ENCODE assay signal across 35 cellular contexts in genomic region chr1:203096566-203096965, GRCh38. TPM values are rescaled to one million over a fixed set of nuclear protein-coding genes. Genes with fewer than 3 reads are reported as not detected.
"Had no signal": no experiment of that assay in that cellular context is flagged by ENCODE, and none has a peak within 500 bp of the region (broad histone marks: within the 10 kb centered on the region; RNA-seq: fewer than 3 reads in every experiment).

No MANE protein-coding gene starts in this region.

- H3K27ac Mint-ChIP-seq: activated CD4-positive, alpha-beta T cell treated with anti-CD3 and anti-CD28 coated beads, Interleukin-2, amount 10 ng/mL, durations not matched to agents 24 days and 14 days; activated CD8-positive, alpha-beta T cell treated with anti-CD3 and anti-CD28 coated beads for 36 hours; activated naive CD4-positive, alpha-beta T cell treated with anti-CD3 and anti-CD28 coated beads, Interleukin-2, amount 50 U/mL, for 72 hours; activated T-helper 2 cell treated with anti-CD3 and anti-CD28 coated beads, Interferon-gamma antibody, Interleukin-2, Interleukin-4, amounts not matched to agents 10 μg/mL and 5 μg/mL and 100 μg/mL, durations not matched to agents 14 hours and 24 hours and 36 hours; naive B cell; stimulated activated memory B cell treated with anti-CD40 and anti-IgM and Interleukin-4, amounts not matched to agents 10 μg/mL and 1 μg/mL and 100 μg/mL, for 72 hours; stimulated activated naive CD8-positive, alpha-beta T cell treated with anti-CD3 and anti-CD28 coated beads, Interleukin-15, amount 100 ng/mL, for 72 hours; T-helper 17 cell had no signal

- FAIRE-seq: colon, keratinocyte had no signal

- ATAC-seq: activated CD8-positive, alpha-beta T cell treated with anti-CD3 and anti-CD28 coated beads for 36 hours; activated naive CD4-positive, alpha-beta T cell treated with anti-CD3 and anti-CD28 coated beads, Interleukin-2, amount 50 U/mL, for 72 hours; left cardiac atrium; stimulated activated memory B cell treated with anti-CD40 and anti-IgM and Interleukin-4, amounts not matched to agents 10 μg/mL and 1 μg/mL and 100 μg/mL, for 72 hours; stimulated activated naive CD8-positive, alpha-beta T cell treated with anti-CD3 and anti-CD28 coated beads, Interleukin-15, amount 100 ng/mL, for 72 hours; T-helper 17 cell had no signal

- DNase-seq: activated CD4-positive, alpha-beta T cell treated with anti-CD3 and anti-CD28 coated beads, Interleukin-2, amount 10 ng/mL, durations not matched to agents 24 days and 14 days; activated CD4-positive, CD25-positive, alpha-beta regulatory T cell treated with anti-CD3 and anti-CD28 coated beads, Interleukin-2, amount 50 U/mL, for 72 hours; activated CD8-positive, alpha-beta T cell treated with anti-CD3 and anti-CD28 coated beads for 36 hours; activated T-cell treated with anti-CD3 and anti-CD28 coated beads, Interleukin-2, amount 50 U/mL, for 48 hours; dermis blood vessel endothelial cell; effector CD4-positive, alpha-beta T cell; foreskin melanocyte; glutamatergic neuron; left cardiac atrium; mammary epithelial cell; naive B cell; nucleus accumbens; stimulated activated CD4-positive, alpha-beta T cell treated with anti-CD3 and anti-CD28 coated beads, Interleukin-1b, Interleukin-23, amount 100 ng/mL, for 48 hours; stimulated activated CD4-positive, alpha-beta T cell treated with anti-CD3 and anti-CD28 coated beads, Interleukin-4, amount 100 ng/mL, for 4 hours; stimulated activated CD8-positive, alpha-beta memory T cell treated with anti-CD3 and anti-CD28 coated beads, Interleukin-4, amount 100 ng/mL, for 48 hours; stimulated activated naive CD8-positive, alpha-beta T cell treated with anti-CD3 and anti-CD28 coated beads, Interleukin-15, amount 100 ng/mL, for 72 hours; T-helper 17 cell; T1000; thyroid gland; upper lobe of left lung had no signal

- H3K4me3 Mint-ChIP-seq: activated CD4-positive, alpha-beta T cell treated with anti-CD3 and anti-CD28 coated beads, Interleukin-2, amount 10 ng/mL, durations not matched to agents 24 days and 14 days; activated CD8-positive, alpha-beta T cell treated with anti-CD3 and anti-CD28 coated beads for 36 hours; central memory CD8-positive, alpha-beta T cell; naive B cell; neural crest cell; stimulated activated memory B cell treated with anti-CD40 and anti-IgM and Interleukin-4, amounts not matched to agents 10 μg/mL and 1 μg/mL and 100 μg/mL, for 72 hours; stimulated activated naive CD8-positive, alpha-beta T cell treated with anti-CD3 and anti-CD28 coated beads, Interleukin-15, amount 100 ng/mL, for 72 hours; T-helper 17 cell had no signal

- H3K4me1 Mint-ChIP-seq: activated CD4-positive, alpha-beta T cell treated with anti-CD3 and anti-CD28 coated beads, Interleukin-2, amount 10 ng/mL, durations not matched to agents 24 days and 14 days; central memory CD8-positive, alpha-beta T cell; naive B cell; neural crest cell; stimulated activated memory B cell treated with anti-CD40 and anti-IgM and Interleukin-4, amounts not matched to agents 10 μg/mL and 1 μg/mL and 100 μg/mL, for 72 hours; stimulated activated naive CD8-positive, alpha-beta T cell treated with anti-CD3 and anti-CD28 coated beads, Interleukin-15, amount 100 ng/mL, for 72 hours; T-helper 17 cell had no signal

RNA-seq across cellular contexts. Expression of gene MYOG, which starts 10.8 kb away (rescaled TPM):
- total RNA-seq: activated CD4-positive, alpha-beta T cell treated with anti-CD3 and anti-CD28 coated beads, Interleukin-2, amount 10 ng/mL, durations not matched to agents 24 days and 14 days; activated CD8-positive, alpha-beta T cell treated with anti-CD3 and anti-CD28 coated beads for 36 hours; activated naive CD4-positive, alpha-beta T cell treated with anti-CD3 and anti-CD28 coated beads, Interleukin-2, amount 50 U/mL, for 72 hours; activated T-helper 2 cell treated with anti-CD3 and anti-CD28 coated beads, Interferon-gamma antibody, Interleukin-2, Interleukin-4, amounts not matched to agents 10 μg/mL and 5 μg/mL and 100 μg/mL, durations not matched to agents 14 hours and 24 hours and 36 hours; breast epithelium; dermis blood vessel endothelial cell; esophagus muscularis mucosa; left cardiac atrium; liver; mammary epithelial cell; mucosa of gallbladder; neural crest cell; pulmonary artery endothelial cell; right atrium auricular region; smooth muscle cell; T-helper 17 cell; thyroid gland; upper lobe of left lung; vagina had no signal

RNA-seq across cellular contexts. Expression of gene ADORA1, which starts 31.0 kb away (rescaled TPM):
- total RNA-seq: activated CD4-positive, alpha-beta T cell treated with anti-CD3 and anti-CD28 coated beads, Interleukin-2, amount 10 ng/mL, durations not matched to agents 24 days and 14 days; activated CD8-positive, alpha-beta T cell treated with anti-CD3 and anti-CD28 coated beads for 36 hours; activated naive CD4-positive, alpha-beta T cell treated with anti-CD3 and anti-CD28 coated beads, Interleukin-2, amount 50 U/mL, for 72 hours; activated T-helper 2 cell treated with anti-CD3 and anti-CD28 coated beads, Interferon-gamma antibody, Interleukin-2, Interleukin-4, amounts not matched to agents 10 μg/mL and 5 μg/mL and 100 μg/mL, durations not matched to agents 14 hours and 24 hours and 36 hours; dermis blood vessel endothelial cell; pulmonary artery endothelial cell had no signal
